24 cellular contexts compared by ENCODE assay signal in genomic region chr3:100748967-100749366, GRCh38. TPM values are rescaled to one million over a fixed set of nuclear protein-coding genes. Genes with fewer than 3 reads are reported as not detected.
DNase-seq lines count a peak whose midpoint lies in the region; ATAC-seq, FAIRE-seq and TF ChIP-seq lines count a peak whose summit lies in the region.
"Had no signal": no experiment of that assay in that cellular context is flagged by ENCODE, and none has a peak within 500 bp of the region (broad histone marks: within the 10 kb centered on the region; RNA-seq: fewer than 3 reads in every experiment).

No MANE protein-coding gene starts in this region.

- WGBS in liver: 22% methylated on average over 2 of the region's 2 CpGs
- WGBS in HepG2 (ENCODE audit: low lambda C conversion rate): 59% methylated on average over 2 of the region's 2 CpGs

- H3K36me3 ChIP-seq in liver (ENCODE audit: control insufficient read depth in 4 of 4, insufficient read depth in 3 of 4, low read depth in 1 of 4, low read length in 3 of 4) (peaks cover 5 to 53% (median 25%) of the 10 kb centered on the region in 4 donors), HepG2 (replicated peaks in 1 of 2; ENCODE audit: control insufficient read depth in 1 of 2, insufficient read depth in 2 of 2, low read length in 2 of 2) (peaks cover 7 to 71% of the 10 kb centered on the region in 2 experiments)

- H3K4me1 ChIP-seq in liver (ENCODE audit: control insufficient read depth in 4 of 4, insufficient read depth in 4 of 4, low read length in 3 of 4): peaks cover 2 to 32% (median 15%) of the 10 kb centered on the region in 4 donors
- H3K4me1 ChIP-seq in HepG2 (ENCODE audit: insufficient read depth, low read length): no peaks in the 10 kb centered on the region
- H3K4me1 ChIP-seq: A549; BE2C; BLaER1 treated with 17β-estradiol and CSF1 and Interleukin-3, amounts not matched to agents 10 nM and 100 nM had no signal

- TF ChIP-seq CTCF in liver (IDR thresholded peaks at IDR 0.05; ENCODE audit: low read depth, low read length, missing input control): no peak
- TF ChIP-seq CTCF in HepG2 (CRISPR knock-in tag; IDR thresholded peaks at IDR 0.05): no peak
- no peak for TF ChIP-seq CTCF in osteocyte (IDR thresholded peaks at IDR 0.05)

- DNase-seq in HepG2 (ENCODE audit: low spot score) (no peak), osteocyte (ENCODE audit: extremely low spot score, unreplicated experiment) (no peak), urothelium cell line (ENCODE audit: low spot score) (no peak)
- DNase-seq in activated T-cell treated with anti-CD3 and anti-CD28 coated beads, Interleukin-2, amount 50 U/mL, for 1 hour: no peak
- DNase-seq: ACHN; AML-193; BE2C; CD4-positive, alpha-beta T cell; CD8-positive, alpha-beta memory T cell; DMS 273 treated with DMSO at 0.1 percent for 48 hours; DMS79; EL; GDM1; H9 had no signal

- no peaks in the 10 kb centered on the region for H3K79me2 ChIP-seq in HepG2 (ENCODE audit: insufficient read depth, low read length)

- H3K9me3 ChIP-seq in liver (ENCODE audit: control insufficient read depth in 4 of 4, low read length in 3 of 4) (no peaks in the 10 kb centered on the region), HepG2 (ENCODE audit: low read length) (no peaks in the 10 kb centered on the region)
- H3K9me3 ChIP-seq: A549; BE2C; BLaER1 treated with 17β-estradiol and CSF1 and Interleukin-3, amounts not matched to agents 10 nM and 100 nM had no signal

- BruUV-seq in HepG2 (replicated peaks; lab: Mats Ljungman, UMichigan): no TSS peak

- H3K4me3 ChIP-seq in liver (ENCODE audit: low read depth in 1 of 3, low read length in 3 of 3) (no peak overlapping the region), HepG2 (replicated peaks in 1 of 3; ENCODE audit: insufficient read depth in 1 of 3, low read depth in 2 of 3, low read length in 3 of 3) (no peak overlapping the region)
- H3K4me3 ChIP-seq: A549; BLaER1 treated with 17β-estradiol and CSF1 and Interleukin-3, amounts not matched to agents 10 nM and 100 nM; GM12878; GM23338 had no signal

- H3K4me2 ChIP-seq in HepG2 (ENCODE audit: low read depth, low read length): no peak overlapping the region
- H3K4me2 ChIP-seq: A549; BLaER1 treated with 17β-estradiol and CSF1 and Interleukin-3, amounts not matched to agents 10 nM and 100 nM; GM23338 had no signal

- H3K9me3 Mint-ChIP-seq in osteocyte (ENCODE audit: unreplicated experiment): no peaks in the 10 kb centered on the region
- H3K9me3 Mint-ChIP-seq: CD14-positive monocyte; CD4-positive, alpha-beta T cell; CD8-positive, alpha-beta memory T cell; GM23338; H9 had no signal

- FAIRE-seq in HepG2 (lab: Jason Lieb, UNC) (no peak), islet of Langerhans (lab: Jason Lieb, UNC) (peak; percentile 80), urothelium cell line (lab: Jason Lieb, UNC) (no peak)
- FAIRE-seq: A549, D721Med, GM12878 had no signal

- no peaks in the 10 kb centered on the region for H3K27me3 Mint-ChIP-seq in osteocyte (ENCODE audit: unreplicated experiment)
- H3K27me3 Mint-ChIP-seq: CD4-positive, alpha-beta T cell had no signal

- H3K27ac ChIP-seq in liver (ENCODE audit: low read depth in 1 of 2, low read length in 2 of 2) (peak overlapping the region; percentile 16 to 64), HepG2 (ENCODE audit: extremely low read length, insufficient read depth, low read length) (no peak overlapping the region)
- H3K27ac ChIP-seq: 22Rv1; A549; BLaER1 treated with 17β-estradiol and CSF1 and Interleukin-3, amounts not matched to agents 10 nM and 100 nM had no signal

- no peak overlapping the region for H2AFZ ChIP-seq in HepG2 (ENCODE audit: low read length)
- H2AFZ ChIP-seq: GM23338 had no signal

- POLR2A ChIA-PET in HepG2 (lab: Yijun Ruan, JAX): no interaction called here

- H3K27ac Mint-ChIP-seq in osteocyte (ENCODE audit: unreplicated experiment): peak overlapping the region; percentile 34
- H3K27ac Mint-ChIP-seq: CD4-positive, alpha-beta T cell; GM23338 had no signal

- peak in 1 of 2 donors; percentile 4 for TF ChIP-seq RAD21 in liver (IDR thresholded peaks at IDR 0.05)
- no peak for TF ChIP-seq RAD21 in HepG2 (CRISPR knock-in tag; IDR thresholded peaks at IDR 0.05)

- no peak for TF ChIP-seq EP300 in HepG2 (IDR thresholded peaks at IDR 0.05; ENCODE audit: low read depth in 2 of 2, low read length in 2 of 2)
- no peak for TF ChIP-seq EP300 in HepG2 (CRISPR knock-in tag; IDR thresholded peaks at IDR 0.05; ENCODE audit: borderline replicate concordance)

- no peak overlapping the region for H3K4me3 Mint-ChIP-seq in osteocyte (ENCODE audit: unreplicated experiment)
- H3K4me3 Mint-ChIP-seq: CD14-positive monocyte; CD4-positive, alpha-beta T cell; CD8-positive, alpha-beta memory T cell; GM23338; H9 had no signal

- in situ Hi-C loops in HepG2 (cut with HindIII; ENCODE audit: extremely low pct_ligation_motif_present, low pct_unique_long_range_greater_than_20kb): no loop called here

- no peak for TF ChIP-seq POLR2A in HepG2 (IDR thresholded peaks at IDR 0.05; ENCODE audit: insufficient read depth in 1 of 2, low read depth in 2 of 2, low read length in 2 of 2)

- peaks cover 58% of the 10 kb centered on the region for H3K36me3 Mint-ChIP-seq in osteocyte (ENCODE audit: unreplicated experiment)

- H3K4me1 Mint-ChIP-seq in osteocyte (ENCODE audit: unreplicated experiment): peaks cover 21% of the 10 kb centered on the region
- H3K4me1 Mint-ChIP-seq: CD14-positive monocyte; CD8-positive, alpha-beta memory T cell had no signal

- intact Hi-C loops in HepG2 (cut with micrococcal nuclease; ENCODE audit: unreplicated experiment): no loop called here

- no peaks in the 10 kb centered on the region; the same call in 1 of the 2 replicates for H4K20me1 ChIP-seq in HepG2 (ENCODE audit: insufficient read depth, low read length)

- H3K27me3 ChIP-seq in liver (ENCODE audit: control insufficient read depth in 4 of 4, insufficient read depth in 4 of 4, low read length in 3 of 4): no peaks in the 10 kb centered on the region
- no peaks in the 10 kb centered on the region for H3K27me3 ChIP-seq in HepG2 (ENCODE audit: control insufficient read depth in 1 of 2, insufficient read depth in 2 of 2, low read length in 2 of 2)
- H3K27me3 ChIP-seq: BE2C; BLaER1 treated with 17β-estradiol and CSF1 and Interleukin-3, amounts not matched to agents 10 nM and 100 nM had no signal

- CTCF ChIA-PET in HepG2 (lab: Yijun Ruan, JAX; ENCODE audit: low intra/inter-chr PET ratio, low total read pairs): no interaction called here

- no peak overlapping the region for H3K9ac ChIP-seq in liver (ENCODE audit: low read depth in 1 of 2, low read length in 2 of 2)
- no peak overlapping the region for H3K9ac ChIP-seq in HepG2 (ENCODE audit: insufficient read depth, low read depth, low read length)
- H3K9ac ChIP-seq: BLaER1 treated with 17β-estradiol and CSF1 and Interleukin-3, amounts not matched to agents 10 nM and 100 nM had no signal

- ATAC-seq in HepG2: no peak
- ATAC-seq: A549, GM12878, GM23338, HCT116 had no signal

TF ChIP-seq in liver, 16 proteins besides CTCF, POLR2A, EP300 and RAD21 (continues in another document):
- TF ChIP-seq YY1 (IDR thresholded peaks at IDR 0.05) (peak; percentile 57), RXRA (IDR thresholded peaks at IDR 0.05) (peak; percentile 87), FOXA1 (IDR thresholded peaks at IDR 0.05) (peak; percentile 38)

RNA-seq across cellular contexts. Expression of gene TFG, which starts 39.7 kb away (rescaled TPM):
- 10 to 100 TPM; 42.4 to 70.8 TPM for total RNA-seq in liver
- 10 to 100 TPM; 64.6 to 65.3 TPM for polyA plus RNA-seq in liver
- 53.6 and 75.5 TPM in 2 replicates for total RNA-seq in HepG2 (2016; rRNA removed; fragmentation: Illumina TruSeq; extraction: Trizol)
- 19.9 and 20.4 TPM in 2 replicates for total RNA-seq in HepG2 (2016; cell fraction: cytosol; rRNA removed; fragmentation: Illumina TruSeq; extraction: Trizol; ENCODE audit: low read depth)
- total RNA-seq in HepG2 (2016; cell fraction: insoluble cytoplasmic fraction; rRNA removed; fragmentation: Illumina TruSeq; extraction: Trizol): 55.4 and 69.3 TPM in 2 replicates
- total RNA-seq in HepG2 (2016; cell fraction: membrane; rRNA removed; fragmentation: Illumina TruSeq; extraction: Trizol): 41.0 and 43.7 TPM in 2 replicates
- 52.9 and 55.9 TPM in 2 replicates for total RNA-seq in HepG2 (2016; cell fraction: nucleus; rRNA removed; fragmentation: Illumina TruSeq; extraction: Trizol)
- polyA plus RNA-seq in HepG2 (2011; rRNA removed): 66.2 and 71.7 TPM in 2 replicates
- 69.5 and 71.5 TPM in 2 replicates for polyA plus RNA-seq in HepG2 (2011; cell fraction: cytosol; rRNA removed)
- polyA plus RNA-seq in HepG2 (2011; cell fraction: nucleus; rRNA removed): 50.5 and 60.9 TPM in 2 replicates
- 56.0 and 60.1 TPM in 2 replicates for polyA plus RNA-seq in HepG2 (2012)
- polyA plus RNA-seq in HepG2 (2016; cell fraction: cytosol; fragmentation: Illumina TruSeq; extraction: Trizol; ENCODE audit: low read depth): 34.7 and 37.4 TPM in 2 replicates
- polyA plus RNA-seq in HepG2 (2016; cell fraction: insoluble cytoplasmic fraction; fragmentation: Illumina TruSeq; extraction: Trizol; ENCODE audit: low read depth): 161 and 167 TPM in 2 replicates
- 56.9 and 63.5 TPM in 2 replicates for polyA plus RNA-seq in HepG2 (2016; cell fraction: membrane; fragmentation: Illumina TruSeq; extraction: Trizol; ENCODE audit: low read depth)
- polyA plus RNA-seq in HepG2 (2016; cell fraction: nucleus; fragmentation: Illumina TruSeq; extraction: Trizol; ENCODE audit: insufficient read depth, low read depth): 94.6 and 99.1 TPM in 2 replicates
- polyA minus RNA-seq in HepG2 (2011; rRNA and poly(A)+ RNA removed; ENCODE audit: low replicate concordance): 32.7 and 41.4 TPM in 2 replicates
- 30.4 and 30.6 TPM in 2 replicates for polyA minus RNA-seq in HepG2 (2011; cell fraction: cytosol; rRNA and poly(A)+ RNA removed)
- polyA minus RNA-seq in HepG2 (2011; cell fraction: nucleus; rRNA and poly(A)+ RNA removed): 95.5 and 108 TPM in 2 replicates
- total RNA-seq in osteocyte: 117 and 119 TPM in 2 replicates
